8 cellular contexts compared by ENCODE assay signal in genomic region chr10:80453715-80454525, GRCh38. TPM values are rescaled to one million over a fixed set of nuclear protein-coding genes. Genes with fewer than 3 reads are reported as not detected.
DNase-seq lines count a peak whose midpoint lies in the region; ATAC-seq lines count a peak whose summit lies in the region.

A gene with protein sequence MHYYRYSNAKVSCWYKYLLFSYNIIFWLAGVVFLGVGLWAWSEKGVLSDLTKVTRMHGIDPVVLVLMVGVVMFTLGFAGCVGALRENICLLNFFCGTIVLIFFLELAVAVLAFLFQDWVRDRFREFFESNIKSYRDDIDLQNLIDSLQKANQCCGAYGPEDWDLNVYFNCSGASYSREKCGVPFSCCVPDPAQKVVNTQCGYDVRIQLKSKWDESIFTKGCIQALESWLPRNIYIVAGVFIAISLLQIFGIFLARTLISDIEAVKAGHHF (plus strand): TSS chr10:80454310. CDS start chr10:80489234, 34,924 bp downstream.

- peak within 1 kb of the TSS; percentile 92 to 97 for H3K4me3 Mint-ChIP-seq in effector memory CD8-positive, alpha-beta T cell

- ATAC-seq in GM18858 (IDR thresholded peaks at IDR 0.05; ENCODE audit: unreplicated experiment) (peak; percentile 50), HG03064 (IDR thresholded peaks at IDR 0.05; ENCODE audit: low read depth, unreplicated experiment) (peak; percentile 56)
- peak; percentile 72 for ATAC-seq in effector memory CD8-positive, alpha-beta T cell (replicated peaks)

- peak within 1 kb of the TSS; percentile 92 to 93 for H3K27ac Mint-ChIP-seq in effector memory CD8-positive, alpha-beta T cell

- H3K36me3 Mint-ChIP-seq in effector memory CD8-positive, alpha-beta T cell (ENCODE audit: insufficient read depth): peaks cover 26% of the 10 kb centered on the region

- H3K4me1 Mint-ChIP-seq in effector memory CD8-positive, alpha-beta T cell (ENCODE audit: low read depth in 2 of 2): peaks cover 41% of the 10 kb centered on the region in 2 donors

- POLR2A ChIA-PET in activated CD8-positive, alpha-beta memory T cell treated with anti-CD3 and anti-CD28 coated beads for 36 hours (lab: Charles Lee): interaction anchor here (0.8 kb wide), 1 partner anchor 52 kb away, joined by 3 read pairs; no protein-coding TSS in a partner anchor

- H3K27me3 Mint-ChIP-seq in effector memory CD8-positive, alpha-beta T cell: no peaks in the 10 kb centered on the region

- CTCF ChIA-PET in activated CD8-positive, alpha-beta memory T cell treated with anti-CD3 and anti-CD28 coated beads for 36 hours (lab: Charles Lee): interaction anchor here (0.7 to 1.5 kb wide), 6 partner anchors 10 to 57 kb away, joined by 3 to 9 read pairs (median 4); no protein-coding TSS in a partner anchor

- DNase-seq in AG08395 (ENCODE audit: low spot score) (peak; percentile 92), NCI-H774 (lab: John Stamatoyannopoulos, UW) (peak; percentile 71), medulla oblongata (ENCODE audit: extremely low spot score) (peak; percentile 83)
- DNase-seq in effector memory CD8-positive, alpha-beta T cell: peak; percentile 56 to 62 (median 58)
- peak; percentile 53 for DNase-seq in stimulated activated CD8-positive, alpha-beta memory T cell treated with anti-CD3 and anti-CD28 coated beads, Interleukin-12 subunit alpha, Interleukin-12 subunit beta, amount 100 ng/mL, for 1 hour (ENCODE audit: low read depth)

- H3K9me3 Mint-ChIP-seq in effector memory CD8-positive, alpha-beta T cell: no peaks in the 10 kb centered on the region

RNA-seq across cellular contexts. Expression of the gene that starts here (rescaled TPM):
- 10 to 100 TPM; 43.7 to 45.1 TPM for total RNA-seq in activated CD8-positive, alpha-beta memory T cell treated with anti-CD3 and anti-CD28 coated beads for 36 hours

Comparison
In these comparisons a context has a peak if more than half of its experiments do, and no peak if none do; other contexts are left out.
1. Peak in every context shown above with its lines: DNase-seq and ATAC-seq.